Comparison of ENCODE assay signal across 9 cellular contexts in the genomic region with DNA sequence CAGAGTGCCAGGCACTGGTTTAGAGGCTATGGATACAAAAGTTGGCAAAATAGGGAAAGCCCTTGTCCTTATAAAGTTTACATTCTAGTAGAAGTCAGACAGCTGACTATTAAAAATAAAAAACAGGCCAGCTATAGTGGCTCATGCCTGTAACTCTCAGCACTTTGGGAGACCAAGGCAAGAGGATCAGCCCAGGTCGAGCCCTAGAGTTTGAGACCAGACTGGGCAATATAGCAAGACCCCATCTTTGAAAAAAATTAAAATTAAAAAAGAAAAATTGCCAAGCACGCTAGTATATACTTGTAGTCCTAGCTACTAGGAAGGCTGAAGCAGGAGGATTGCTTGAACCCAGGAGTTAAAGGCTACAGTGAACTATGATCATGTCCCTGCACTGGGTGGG. TPM values are rescaled to one million over a fixed set of nuclear protein-coding genes. Genes with fewer than 3 reads are reported as not detected.
"Had no signal": no experiment of that assay in that cellular context is flagged by ENCODE, and none has a peak within 500 bp of the region (broad histone marks: within the 10 kb centered on the region; RNA-seq: fewer than 3 reads in every experiment).

No MANE protein-coding gene starts in this region.

- H3K9ac ChIP-seq: KMS-11 had no signal

- DNase-seq: IMR-90, KBM-7, KG1 had no signal

- FAIRE-seq: HTR-8/SVneo had no signal

- H3K4me2 ChIP-seq: KMS-11 had no signal

- H3K27ac ChIP-seq: HL-60, KMS-11 had no signal

RNA-seq across cellular contexts. Expression of a gene that starts 12.5 kb away (rescaled TPM):
- total RNA-seq: HT-29, HT1080, IMR-90 had no signal
- polyA plus RNA-seq: IgD-negative memory B cell, IMR-90 had no signal

RNA-seq across cellular contexts. Expression of a gene that starts 34.0 kb away (rescaled TPM):
- total RNA-seq: IMR-90 had no signal
- polyA plus RNA-seq: IgD-negative memory B cell, IMR-90 had no signal
